In genomic region chr3:131167867-131168266, GRCh38 we compare ENCODE assay signal across 5 cellular contexts.
"Had no signal": no experiment of that assay in that cellular context is flagged by ENCODE, and none has a peak within 500 bp of the region (broad histone marks: within the 10 kb centered on the region; RNA-seq: fewer than 3 reads in every experiment).

No MANE protein-coding gene starts in this region.

- ATAC-seq: GM23338, HepG2 had no signal

- DNase-seq: H9, HCEC 1CT, KBM-7 had no signal
